ENCODE assay signal across 22 cellular contexts in genomic region chr6:75818061-75818855, GRCh38.
DNase-seq lines count a peak whose midpoint lies in the region; ATAC-seq and TF ChIP-seq lines count a peak whose summit lies in the region.
"Had no signal": no experiment of that assay in that cellular context is flagged by ENCODE, and none has a peak within 500 bp of the region (broad histone marks: within the 10 kb centered on the region; RNA-seq: fewer than 3 reads in every experiment).

No MANE protein-coding gene starts in this region.

- H3K4me1 Mint-ChIP-seq in activated CD4-positive, alpha-beta T cell treated with anti-CD3 and anti-CD28 coated beads, Interleukin-2, amount 10 ng/mL, durations not matched to agents 7 days and 5 days = no peaks in the 10 kb centered on the region
- H3K4me1 Mint-ChIP-seq: activated T-helper 17 cell treated with anti-CD3 and anti-CD28 coated beads, Interleukin-2, amount 50 U/mL, for 72 hours; CD14-positive monocyte; memory B cell; stimulated activated memory B cell treated with anti-CD40 and anti-IgM and Interleukin-4, amounts not matched to agents 10 μg/mL and 1 μg/mL and 100 μg/mL, for 72 hours had no signal

- H3K27ac Mint-ChIP-seq in activated CD4-positive, alpha-beta T cell treated with anti-CD3 and anti-CD28 coated beads, Interleukin-2, amount 10 ng/mL, durations not matched to agents 7 days and 5 days = no peak overlapping the region
- H3K27ac Mint-ChIP-seq: activated T-helper 17 cell treated with anti-CD3 and anti-CD28 coated beads, Interleukin-2, amount 50 U/mL, for 72 hours; CD14-positive monocyte; memory B cell; natural killer cell treated with Interleukin-12 subunit alpha and Interleukin-12 subunit beta and Interleukin-15 and Interleukin-18, amount 100 ng/mL, for 72 hours; progenitor cell of endocrine pancreas; stimulated activated memory B cell treated with anti-CD40 and anti-IgM and Interleukin-4, amounts not matched to agents 10 μg/mL and 1 μg/mL and 100 μg/mL, for 72 hours had no signal

- H3K9me3 Mint-ChIP-seq in activated CD4-positive, alpha-beta T cell treated with anti-CD3 and anti-CD28 coated beads, Interleukin-2, amount 10 ng/mL, durations not matched to agents 7 days and 5 days = no peaks in the 10 kb centered on the region
- H3K9me3 Mint-ChIP-seq: activated T-helper 17 cell treated with anti-CD3 and anti-CD28 coated beads, Interleukin-2, amount 50 U/mL, for 72 hours; memory B cell; natural killer cell treated with Interleukin-12 subunit alpha and Interleukin-12 subunit beta and Interleukin-15 and Interleukin-18, amount 100 ng/mL, for 72 hours; stimulated activated memory B cell treated with anti-CD40 and anti-IgM and Interleukin-4, amounts not matched to agents 10 μg/mL and 1 μg/mL and 100 μg/mL, for 72 hours had no signal

- peaks cover 3% of the 10 kb centered on the region for H3K27me3 Mint-ChIP-seq in activated CD4-positive, alpha-beta T cell treated with anti-CD3 and anti-CD28 coated beads, Interleukin-2, amount 10 ng/mL, durations not matched to agents 7 days and 5 days
- H3K27me3 Mint-ChIP-seq: activated T-helper 17 cell treated with anti-CD3 and anti-CD28 coated beads, Interleukin-2, amount 50 U/mL, for 72 hours; natural killer cell treated with Interleukin-12 subunit alpha and Interleukin-12 subunit beta and Interleukin-15 and Interleukin-18, amount 100 ng/mL, for 72 hours; progenitor cell of endocrine pancreas; stimulated activated memory B cell treated with anti-CD40 and anti-IgM and Interleukin-4, amounts not matched to agents 10 μg/mL and 1 μg/mL and 100 μg/mL, for 72 hours had no signal

- POLR2A ChIA-PET in activated CD4-positive, alpha-beta T cell treated with anti-CD3 and anti-CD28 coated beads, Interleukin-2, amount 10 ng/mL, durations not matched to agents 7 days and 5 days (lab: Charles Lee) = interaction anchor here (0.6 kb wide), 1 partner anchor 1167 kb away, joined by 4 read pairs; no protein-coding TSS in a partner anchor

- H3K4me3 ChIP-seq in fibroblast of villous mesenchyme (ENCODE audit: low read depth, low read length) = no peak overlapping the region
- H3K4me3 ChIP-seq: A549, adrenal gland, HAP-1, tibial nerve had no signal

- TF ChIP-seq CTCF in fibroblast of villous mesenchyme (IDR thresholded peaks at IDR 0.05; ENCODE audit: insufficient read depth, low read depth, low read length) = no peak

- DNase-seq in NCI-H345 (lab: John Stamatoyannopoulos, UW) = peak; percentile 3
- DNase-seq in NCI-H345 treated with DMSO at 0.1 percent for 48 hours (lab: John Stamatoyannopoulos, UW; ENCODE audit: unreplicated experiment) = no peak
- DNase-seq in astrocyte of the hippocampus (ENCODE audit: low read depth, low spot score) = peak; percentile 49
- peak; percentile 11 for DNase-seq in fibroblast of villous mesenchyme (ENCODE audit: low read depth)
- no peak for DNase-seq in activated CD4-positive, alpha-beta T cell treated with anti-CD3 and anti-CD28 coated beads, Interleukin-2, amount 10 ng/mL, durations not matched to agents 7 days and 5 days
- no peak for DNase-seq in stimulated activated naive CD4-positive, alpha-beta T cell (lab: John Stamatoyannopoulos, UW)
- no peak for DNase-seq in NCI-H226
- DNase-seq: adrenal gland, DMS79 treated with DMSO at 0.1 percent for 48 hours, head of caudate nucleus, islet precursor cell, NCI-H446 treated with DMSO at 0.1 percent for 48 hours had no signal

- CTCF ChIA-PET in activated CD4-positive, alpha-beta T cell treated with anti-CD3 and anti-CD28 coated beads, Interleukin-2, amount 10 ng/mL, durations not matched to agents 7 days and 5 days (lab: Charles Lee) = no interaction called here

- ATAC-seq in HG03342 (IDR thresholded peaks at IDR 0.05; ENCODE audit: unreplicated experiment) = no peak
- ATAC-seq: A549; activated T-helper 17 cell treated with anti-CD3 and anti-CD28 coated beads, Interleukin-2, amount 50 U/mL, for 72 hours; natural killer cell treated with Interleukin-12 subunit alpha and Interleukin-12 subunit beta and Interleukin-15 and Interleukin-18, amount 100 ng/mL, for 72 hours; stimulated activated memory B cell treated with anti-CD40 and anti-IgM and Interleukin-4, amounts not matched to agents 10 μg/mL and 1 μg/mL and 100 μg/mL, for 72 hours had no signal

- H3K36me3 Mint-ChIP-seq in activated CD4-positive, alpha-beta T cell treated with anti-CD3 and anti-CD28 coated beads, Interleukin-2, amount 10 ng/mL, durations not matched to agents 7 days and 5 days (ENCODE audit: low read depth) = no peaks in the 10 kb centered on the region
- H3K36me3 Mint-ChIP-seq: CD14-positive monocyte; memory B cell; natural killer cell treated with Interleukin-12 subunit alpha and Interleukin-12 subunit beta and Interleukin-15 and Interleukin-18, amount 100 ng/mL, for 72 hours; stimulated activated memory B cell treated with anti-CD40 and anti-IgM and Interleukin-4, amounts not matched to agents 10 μg/mL and 1 μg/mL and 100 μg/mL, for 72 hours had no signal

- no peak overlapping the region for H3K4me3 Mint-ChIP-seq in activated CD4-positive, alpha-beta T cell treated with anti-CD3 and anti-CD28 coated beads, Interleukin-2, amount 10 ng/mL, durations not matched to agents 7 days and 5 days
- H3K4me3 Mint-ChIP-seq: activated T-helper 17 cell treated with anti-CD3 and anti-CD28 coated beads, Interleukin-2, amount 50 U/mL, for 72 hours; CD14-positive monocyte; memory B cell; natural killer cell treated with Interleukin-12 subunit alpha and Interleukin-12 subunit beta and Interleukin-15 and Interleukin-18, amount 100 ng/mL, for 72 hours; stimulated activated memory B cell treated with anti-CD40 and anti-IgM and Interleukin-4, amounts not matched to agents 10 μg/mL and 1 μg/mL and 100 μg/mL, for 72 hours had no signal

Comparison
In these comparisons a context has a peak if more than half of its experiments do, and no peak if none do; other contexts are left out.
1. DNase-seq: peak in NCI-H345 (single experiment), astrocyte of the hippocampus (single experiment) and fibroblast of villous mesenchyme (single experiment); none in NCI-H345 treated with DMSO at 0.1 percent for 48 hours (single experiment), activated CD4-positive, alpha-beta T cell treated with anti-CD3 and anti-CD28 coated beads, Interleukin-2, amount 10 ng/mL, durations not matched to agents 7 days and 5 days (single experiment), stimulated activated naive CD4-positive, alpha-beta T cell (0 of 6) and NCI-H226 (single experiment).